Comparison of ENCODE assay signal across 18 cellular contexts in genomic region chr13:113936166-113936565, GRCh38. TPM values are rescaled to one million over a fixed set of nuclear protein-coding genes. Genes with fewer than 3 reads are reported as not detected.
"Had no signal": no experiment of that assay in that cellular context is flagged by ENCODE, and none has a peak within 500 bp of the region (broad histone marks: within the 10 kb centered on the region; RNA-seq: fewer than 3 reads in every experiment).

No MANE protein-coding gene starts in this region.

- H3K9me3 ChIP-seq: mucosa of descending colon, vagina had no signal

- H3K27me3 ChIP-seq: hepatocyte, vagina had no signal

- H3K79me2 ChIP-seq: hepatocyte had no signal

- H3K4me3 ChIP-seq: hepatocyte, mucosa of descending colon, vagina had no signal

- H3K36me3 ChIP-seq: vagina had no signal

- H3K9me3 Mint-ChIP-seq: activated B cell treated with CpG ODN at 0.5 μM for 24 hours; naive thymus-derived CD8-positive, alpha-beta T cell; stimulated activated naive CD8-positive, alpha-beta T cell treated with anti-CD3 and anti-CD28 coated beads, Interleukin-15, Interleukin-2, amounts not matched to agents 100 ng/mL and 50 ng/mL, for 24 hours; T-helper 1 cell treated with Interleukin-12 subunit alpha and Interleukin-12 subunit beta and Interleukin-4 antibody, amounts not matched to agents 30 μg/mL and 1 μg/mL, for 36 hours had no signal

- H3K4me3 Mint-ChIP-seq: activated B cell treated with CpG ODN at 0.5 μM for 24 hours; stimulated activated naive CD8-positive, alpha-beta T cell treated with anti-CD3 and anti-CD28 coated beads, Interleukin-15, Interleukin-2, amounts not matched to agents 100 ng/mL and 50 ng/mL, for 24 hours; T-helper 1 cell treated with Interleukin-12 subunit alpha and Interleukin-12 subunit beta and Interleukin-4 antibody, amounts not matched to agents 30 μg/mL and 1 μg/mL, for 36 hours had no signal

- DNase-seq: activated B cell treated with CpG ODN at 0.5 μM for 24 hours; activated CD4-positive, alpha-beta T cell treated with anti-CD3 and anti-CD28 coated beads, Interleukin-2, amount 50 U/mL, for 1 hour; activated naive CD4-positive, alpha-beta T cell treated with anti-CD3 and anti-CD28 coated beads, Interleukin-2, amount 50 U/mL, for 16 hours; activated T-cell treated with anti-CD3 and anti-CD28 coated beads, Interleukin-2, amount 50 U/mL, for 1 hour; amygdala; effector CD4-positive, alpha-beta T cell; left cardiac atrium; occipital lobe; stimulated activated CD4-positive, alpha-beta T cell treated with anti-CD3 and anti-CD28 coated beads, Interleukin-4, amount 100 ng/mL, for 1 hour; stimulated activated CD8-positive, alpha-beta memory T cell treated with anti-CD3 and anti-CD28 coated beads, Interleukin-4, amount 100 ng/mL, for 48 hours had no signal

- H3K27ac Mint-ChIP-seq: activated B cell treated with CpG ODN at 0.5 μM for 24 hours; stimulated activated naive CD8-positive, alpha-beta T cell treated with anti-CD3 and anti-CD28 coated beads, Interleukin-15, Interleukin-2, amounts not matched to agents 100 ng/mL and 50 ng/mL, for 24 hours; T-helper 1 cell treated with Interleukin-12 subunit alpha and Interleukin-12 subunit beta and Interleukin-4 antibody, amounts not matched to agents 30 μg/mL and 1 μg/mL, for 36 hours had no signal

- H3K27ac ChIP-seq: epithelial cell of prostate, hepatocyte had no signal

- H2AFZ ChIP-seq: hepatocyte had no signal

- H3K4me2 ChIP-seq: hepatocyte had no signal

RNA-seq across cellular contexts. Expression of gene C13orf46, which starts 37.7 kb away (rescaled TPM):
- total RNA-seq: bronchial epithelial cell, vagina had no signal
